10 cellular contexts compared by ENCODE assay signal in the genomic region with DNA sequence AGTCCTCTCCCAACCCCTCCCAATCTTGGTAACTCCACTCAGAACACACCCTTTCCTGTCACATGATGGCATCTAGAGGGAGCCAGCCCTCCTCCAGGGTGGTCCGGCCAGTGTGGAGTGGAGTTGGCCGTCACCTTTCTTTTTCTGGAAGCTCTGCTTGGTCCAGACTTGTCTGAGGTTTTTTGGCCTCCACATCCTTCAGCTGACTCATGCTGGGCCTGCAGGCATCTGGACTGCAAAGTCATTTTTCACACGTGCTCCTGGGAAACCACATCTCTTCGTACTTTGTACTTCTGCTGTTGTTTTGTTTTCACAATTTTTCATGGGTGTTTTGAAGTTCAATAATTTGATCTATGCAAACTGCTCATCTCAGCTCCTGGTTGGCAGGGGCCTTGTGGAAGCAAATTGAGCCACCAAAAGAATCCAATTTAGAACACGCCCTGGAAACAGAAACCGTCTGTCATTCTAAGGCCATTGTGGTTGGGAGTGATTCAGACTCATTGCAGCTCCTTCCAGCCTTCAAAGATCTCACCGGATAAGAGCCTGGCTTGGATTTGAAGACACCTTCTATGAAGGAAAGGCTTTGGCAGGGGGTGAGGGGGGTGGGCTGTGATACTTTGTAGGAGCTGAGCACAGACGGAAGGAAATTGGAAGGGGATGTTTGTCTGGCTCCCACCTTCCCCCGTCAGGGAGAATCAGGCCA. TPM values are rescaled to one million over a fixed set of nuclear protein-coding genes. Genes with fewer than 3 reads are reported as not detected.
DNase-seq lines count a peak whose midpoint lies in the region; ATAC-seq, FAIRE-seq and TF ChIP-seq lines count a peak whose summit lies in the region.
"Had no signal": no experiment of that assay in that cellular context is flagged by ENCODE, and none has a peak within 500 bp of the region (broad histone marks: within the 10 kb centered on the region; RNA-seq: fewer than 3 reads in every experiment).

No MANE protein-coding gene starts in this region.

- H3K27me3 ChIP-seq in keratinocyte (ENCODE audit: control insufficient read depth, extremely low read depth, insufficient read depth, low read length) (no peaks in the 10 kb centered on the region), aorta (ENCODE audit: control insufficient read depth in 1 of 2, insufficient read depth in 2 of 2, low read length in 1 of 2) (no peaks in the 10 kb centered on the region), stomach (no peaks in the 10 kb centered on the region)

- H3K9me3 ChIP-seq in keratinocyte (ENCODE audit: control insufficient read depth, low read depth, low read length): no peaks in the 10 kb centered on the region
- H3K9me3 ChIP-seq in aorta (ENCODE audit: control insufficient read depth, low read length): no peaks in the 10 kb centered on the region
- H3K9me3 ChIP-seq in stomach: no peaks in the 10 kb centered on the region

- TF ChIP-seq CTCF in keratinocyte (optimal IDR thresholded peaks at IDR 0.05 in 1 of 3, IDR thresholded peaks at IDR 0.05 in 1 of 3, conservative IDR thresholded peaks at IDR 0.05 in 1 of 3; ENCODE audit: extremely low read depth in 1 of 3, insufficient read depth in 2 of 3, low read length in 3 of 3) (peak in 1 of 3 experiments; percentile 28), stomach (IDR thresholded peaks at IDR 0.05) (no peak)

- no peaks in the 10 kb centered on the region for H3K79me2 ChIP-seq in keratinocyte (ENCODE audit: control insufficient read depth, insufficient read depth, low read length)

- dilution Hi-C loops in keratinocyte (cut with MboI; ENCODE audit: extremely low pct_ligation_motif_present, low sequenced_read_pairs): no loop called here

- FAIRE-seq in keratinocyte (lab: Jason Lieb, UNC): peak; percentile 96

- ATAC-seq in activated naive CD4-positive, alpha-beta T cell treated with anti-CD3 and anti-CD28 coated beads, Interleukin-2, amount 50 U/mL, for 72 hours: peak; percentile 40 to 61
- peak; percentile 89 for ATAC-seq in aorta (ENCODE audit: low FRiP score)
- no peak for ATAC-seq in HG03097 (IDR thresholded peaks at IDR 0.05; ENCODE audit: low FRiP score, unreplicated experiment)

- intact Hi-C loops in activated naive CD4-positive, alpha-beta T cell treated with anti-CD3 and anti-CD28 coated beads for 36 hours (cut with micrococcal nuclease): no loop called here
- intact Hi-C loops in aorta (cut with DNase I): no loop called here
- intact Hi-C loops in stomach (cut with DNase I; ENCODE audit: low total_unique reads): no loop called here

- peak overlapping the region; percentile 57 for H3K4me2 ChIP-seq in keratinocyte (ENCODE audit: control insufficient read depth, extremely low read depth, insufficient read depth, low read depth, low read length)

- no peak for TF ChIP-seq POLR2A in stomach (IDR thresholded peaks at IDR 0.05)

- H3K9me3 Mint-ChIP-seq in activated naive CD4-positive, alpha-beta T cell treated with anti-CD3 and anti-CD28 coated beads, Interleukin-2, amount 50 U/mL, for 72 hours: no peaks in the 10 kb centered on the region
- no peaks in the 10 kb centered on the region for H3K9me3 Mint-ChIP-seq in activated naive CD4-positive, alpha-beta T cell treated with anti-CD3 and anti-CD28 coated beads for 36 hours

- no peaks in the 10 kb centered on the region for H4K20me1 ChIP-seq in keratinocyte (ENCODE audit: control insufficient read depth, extremely low read depth, insufficient read depth, low read length)

- peak overlapping the region; percentile 43 for H2AFZ ChIP-seq in keratinocyte (ENCODE audit: control insufficient read depth, low read length)

- peaks cover 6% of the 10 kb centered on the region for H3K4me1 Mint-ChIP-seq in activated naive CD4-positive, alpha-beta T cell treated with anti-CD3 and anti-CD28 coated beads for 36 hours (ENCODE audit: low read depth)

- no peak for TF ChIP-seq EP300 in stomach (IDR thresholded peaks at IDR 0.05)

- WGBS in aorta, 2 donors: 39 to 42% methylated on average over 9 of the region's 9 CpGs
- 60 to 75% (median 65%) methylated on average over 9 of the region's 9 CpGs for WGBS in stomach, 5 donors

- DNase-seq in activated naive CD4-positive, alpha-beta T cell treated with anti-CD3 and anti-CD28 coated beads, Interleukin-2, amount 50 U/mL, for 72 hours (ENCODE audit: low spot score in 2 of 2): no peak
- no peak for DNase-seq in activated naive CD4-positive, alpha-beta T cell treated with anti-CD3 and anti-CD28 coated beads for 36 hours
- DNase-seq in amniotic epithelial cell (ENCODE audit: low read depth) (peak; percentile 96), keratinocyte (ENCODE audit: low read depth, low spot score) (peak; percentile 95), aorta (peak; percentile 83 to 87), stomach (no peak), NCI-H2081 (lab: John Stamatoyannopoulos, UW) (no peak)
- DNase-seq: DND-41, NCI-H748 treated with DMSO at 0.1 percent for 48 hours had no signal

- no peaks in the 10 kb centered on the region for H3K9me1 ChIP-seq in keratinocyte (ENCODE audit: control insufficient read depth, extremely low read depth, insufficient read depth, low read length)

- H3K4me1 ChIP-seq in keratinocyte (ENCODE audit: control insufficient read depth, extremely low read depth, insufficient read depth, low read length) (peaks cover 16% of the 10 kb centered on the region), aorta (ENCODE audit: control insufficient read depth in 1 of 2, insufficient read depth in 2 of 2, low read length in 2 of 2) (no peaks in the 10 kb centered on the region), stomach (peaks cover 0 to 15% (median 0%) of the 10 kb centered on the region in 4 donors)

- no peaks in the 10 kb centered on the region for H3K27me3 Mint-ChIP-seq in activated naive CD4-positive, alpha-beta T cell treated with anti-CD3 and anti-CD28 coated beads for 36 hours (ENCODE audit: low read depth)

- no peaks in the 10 kb centered on the region for H3K36me3 ChIP-seq in keratinocyte (ENCODE audit: control insufficient read depth in 2 of 2, extremely low read depth in 1 of 2, insufficient read depth in 2 of 2, low read length in 2 of 2)
- H3K36me3 ChIP-seq in aorta (ENCODE audit: control insufficient read depth in 1 of 2, insufficient read depth in 2 of 2, low read length in 1 of 2): peaks cover 0 to 2% of the 10 kb centered on the region in 2 donors
- peaks cover 0 to 10% (median 2%) of the 10 kb centered on the region in 4 donors for H3K36me3 ChIP-seq in stomach

- peak overlapping the region; percentile 60 for H3K9ac ChIP-seq in keratinocyte (ENCODE audit: control insufficient read depth, extremely low read depth, insufficient read depth, low read length)

- H3K27ac Mint-ChIP-seq in activated naive CD4-positive, alpha-beta T cell treated with anti-CD3 and anti-CD28 coated beads, Interleukin-2, amount 50 U/mL, for 72 hours: peak overlapping the region in 1 of 2 donors; percentile 65
- no peak overlapping the region for H3K27ac Mint-ChIP-seq in activated naive CD4-positive, alpha-beta T cell treated with anti-CD3 and anti-CD28 coated beads for 36 hours

- CTCF ChIA-PET in activated naive CD4-positive, alpha-beta T cell treated with anti-CD3 and anti-CD28 coated beads for 36 hours (lab: Charles Lee): no interaction called here

- H3K36me3 Mint-ChIP-seq in activated naive CD4-positive, alpha-beta T cell treated with anti-CD3 and anti-CD28 coated beads, Interleukin-2, amount 50 U/mL, for 72 hours: no peaks in the 10 kb centered on the region
- H3K36me3 Mint-ChIP-seq in activated naive CD4-positive, alpha-beta T cell treated with anti-CD3 and anti-CD28 coated beads for 36 hours (ENCODE audit: low read depth): no peaks in the 10 kb centered on the region

- H3K4me3 Mint-ChIP-seq in activated naive CD4-positive, alpha-beta T cell treated with anti-CD3 and anti-CD28 coated beads for 36 hours: no peak overlapping the region

- peak overlapping the region in 2 of 3 experiments; percentile 36 to 52 for H3K4me3 ChIP-seq in keratinocyte (ENCODE audit: control insufficient read depth in 2 of 3, extremely low read depth in 1 of 3, insufficient read depth in 2 of 3, low read depth in 1 of 3, low read length in 3 of 3)
- H3K4me3 ChIP-seq in aorta (ENCODE audit: low read length in 2 of 2): no peak overlapping the region
- H3K4me3 ChIP-seq in stomach: no peak overlapping the region

- H3K27ac ChIP-seq in keratinocyte (ENCODE audit: control insufficient read depth, insufficient read depth, low read length): peak overlapping the region; percentile 86
- H3K27ac ChIP-seq in aorta (ENCODE audit: low read depth in 1 of 2, low read length in 2 of 2): peak overlapping the region in 1 of 2 donors; percentile 26
- peak overlapping the region in 1 of 5 donors; percentile 42 for H3K27ac ChIP-seq in stomach

RNA-seq across cellular contexts. Expression of a gene that starts 42.4 kb away (rescaled TPM):
- 10 to 100 TPM; 33.6 to 39.1 TPM for total RNA-seq in activated naive CD4-positive, alpha-beta T cell treated with anti-CD3 and anti-CD28 coated beads, Interleukin-2, amount 50 U/mL, for 72 hours
- 10 to 100 TPM; 19.5 to 22.8 TPM for total RNA-seq in activated naive CD4-positive, alpha-beta T cell treated with anti-CD3 and anti-CD28 coated beads for 36 hours
- polyA plus RNA-seq in keratinocyte (20.3 to 29.6 TPM (median 26.7 TPM) in 3 replicates), aorta (10 to 100 TPM in 1 of 2 donors, 1 to 10 TPM in 1; 4.1 to 15.5 TPM), stomach (1 to 10 TPM; 5.2 to 7.5 (median 5.7) TPM)
- 20.7 TPM for polyA plus RNA-seq in keratinocyte (2011; ENCODE audit: low read depth)
- 12.4 and 24.1 TPM in 2 replicates for polyA plus RNA-seq in keratinocyte (2011; cell fraction: cytosol; rRNA removed)
- 55.0 and 60.8 TPM in 2 replicates for polyA plus RNA-seq in keratinocyte (2011; cell fraction: nucleus; rRNA removed)
- polyA plus RNA-seq in keratinocyte (2012; ENCODE audit: low replicate concordance): 11.8 and 15.9 TPM in 2 replicates
- 33.6 to 142 TPM (median 79.1 TPM) in 3 replicates for polyA minus RNA-seq in keratinocyte
- 48.3 TPM for polyA minus RNA-seq in keratinocyte (2011; cell fraction: cytosol; rRNA and poly(A)+ RNA removed)
- 134 and 242 TPM in 2 replicates for polyA minus RNA-seq in keratinocyte (2011; cell fraction: nucleus; rRNA and poly(A)+ RNA removed)
- total RNA-seq in aorta (10 to 100 TPM; 74.5 to 93.9 TPM), stomach (100 to 1,000 TPM in 1 of 5 donors, 10 to 100 TPM in 4; 41.1 to 108 (median 74.1) TPM)

Comparison
In these comparisons a context has a peak if more than half of its experiments do, and no peak if none do; other contexts are left out.
1. DNase-seq: peak in amniotic epithelial cell (single experiment), keratinocyte (single experiment) and aorta (2 of 2); none in activated naive CD4-positive, alpha-beta T cell treated with anti-CD3 and anti-CD28 coated beads, Interleukin-2, amount 50 U/mL, for 72 hours (0 of 2), activated naive CD4-positive, alpha-beta T cell treated with anti-CD3 and anti-CD28 coated beads for 36 hours (single experiment), stomach (single experiment) and NCI-H2081 (0 of 2).
2. H3K4me3 ChIP-seq: peak in keratinocyte (2 of 3); none in aorta (0 of 2) and stomach (0 of 4).